In the genomic region with DNA sequence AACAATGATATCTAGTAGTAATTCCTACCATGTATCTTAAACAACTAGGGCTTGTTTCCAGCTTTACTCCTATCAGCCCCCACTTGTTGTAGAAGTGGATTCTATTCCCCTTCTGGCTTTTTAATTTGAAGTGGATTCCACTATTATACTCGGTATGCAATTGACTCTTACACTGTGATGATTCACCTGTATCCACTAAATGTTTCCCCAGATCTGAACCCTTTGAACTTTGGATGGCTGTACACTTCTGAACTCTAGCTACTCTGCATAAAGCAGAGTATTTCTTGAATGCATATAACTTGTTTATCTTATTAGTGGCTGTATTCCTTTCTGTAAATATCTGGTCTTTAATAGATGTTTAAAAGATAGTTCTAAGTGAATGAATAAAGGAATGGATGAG, we compare ENCODE assay signal across 21 cellular contexts.
DNase-seq lines count a peak whose midpoint lies in the region; ATAC-seq, FAIRE-seq and TF ChIP-seq lines count a peak whose summit lies in the region.
"Had no signal": no experiment of that assay in that cellular context is flagged by ENCODE, and none has a peak within 500 bp of the region (broad histone marks: within the 10 kb centered on the region; RNA-seq: fewer than 3 reads in every experiment).

No MANE protein-coding gene starts in this region.

- DNase-seq in DMS53 treated with DMSO at 0.1 percent for 48 hours (lab: John Stamatoyannopoulos, UW; ENCODE audit: unreplicated experiment), result peak; percentile 4
- DNase-seq in bronchial epithelial cell (ENCODE audit: low read depth), result peak; percentile 18
- DNase-seq in right lobe of liver, result no peak
- DNase-seq in GF-D8 (lab: John Stamatoyannopoulos, UW), result no peak
- DNase-seq: AML-193; C1 segment of cervical spinal cord; CD4-positive, alpha-beta memory T cell; Kasumi-1; NCI-H1930; NCI-H2171 treated with DMSO at 0.1 percent for 48 hours; NCI-H510A treated with DMSO at 0.1 percent for 48 hours; NCI-H774; PC-3; Right ventricle myocardium superior; T-cell had no signal

- H3K9me3 ChIP-seq in BLaER1, result no peaks in the 10 kb centered on the region
- H3K9me3 ChIP-seq in right lobe of liver, result no peaks in the 10 kb centered on the region
- H3K9me3 ChIP-seq: A549 had no signal

- H3K4me3 ChIP-seq in BLaER1 (no peak overlapping the region), bronchial epithelial cell (ENCODE audit: low read depth, low read length) (no peak overlapping the region), right lobe of liver (no peak overlapping the region)
- H3K4me3 ChIP-seq: A549, K562 had no signal

- no peak overlapping the region for H3K9ac ChIP-seq in BLaER1

- WGBS in right lobe of liver (ENCODE audit: insufficient coverage, low coverage, low lambda C conversion rate, missing lambda C conversion rate), result 5% methylated on average over 1 of the region's 1 CpG

- H3K4me1 ChIP-seq in BLaER1, result no peaks in the 10 kb centered on the region
- H3K4me1 ChIP-seq in right lobe of liver, result peaks cover 0 to 10% (median 5%) of the 10 kb centered on the region in 4 donors
- H3K4me1 ChIP-seq: A549 had no signal

- H3K27ac ChIP-seq in BLaER1, result no peak overlapping the region
- peak overlapping the region in 1 of 3 donors; percentile 14 for H3K27ac ChIP-seq in right lobe of liver
- H3K27ac ChIP-seq: A549 had no signal

- peak; percentile 76 to 94 (median 82) for ATAC-seq in right lobe of liver
- ATAC-seq in HG03432 (IDR thresholded peaks at IDR 0.05; ENCODE audit: unreplicated experiment), result no peak
- ATAC-seq in HG02571 (IDR thresholded peaks at IDR 0.05; ENCODE audit: unreplicated experiment), result no peak
- ATAC-seq: A549, K562, PC-3, T-cell had no signal

- TF ChIP-seq POLR2A in right lobe of liver (IDR thresholded peaks at IDR 0.05), result no peak

- H4K20me1 ChIP-seq in BLaER1, result no peaks in the 10 kb centered on the region

- TF ChIP-seq CTCF in bronchial epithelial cell (IDR thresholded peaks at IDR 0.05; ENCODE audit: insufficient read depth, low read length, severe bottlenecking), result no peak
- no peak for TF ChIP-seq CTCF in right lobe of liver (IDR thresholded peaks at IDR 0.05)

- H3K27me3 ChIP-seq in BLaER1 (no peaks in the 10 kb centered on the region), bronchial epithelial cell (ENCODE audit: control insufficient read depth, insufficient read depth, low read length) (no peaks in the 10 kb centered on the region), right lobe of liver (no peaks in the 10 kb centered on the region)

- peak overlapping the region; percentile 7; the same call in 1 of the 2 replicates for H3K4me2 ChIP-seq in BLaER1
- H3K4me2 ChIP-seq: A549 had no signal

- no peaks in the 10 kb centered on the region for H3K36me3 ChIP-seq in BLaER1
- H3K36me3 ChIP-seq in bronchial epithelial cell (ENCODE audit: control insufficient read depth, insufficient read depth, low read length), result no peaks in the 10 kb centered on the region
- no peaks in the 10 kb centered on the region for H3K36me3 ChIP-seq in right lobe of liver

- no peak for FAIRE-seq in bronchial epithelial cell (lab: Jason Lieb, UNC)
- FAIRE-seq: A549, H54, K562 had no signal

- intact Hi-C loops in right lobe of liver (cut with DNase I), result no loop called here

Comparison
In these comparisons a context has a peak if more than half of its experiments do, and no peak if none do; other contexts are left out.
1. DNase-seq: peak in DMS53 treated with DMSO at 0.1 percent for 48 hours (single experiment) and bronchial epithelial cell (single experiment); none in right lobe of liver (0 of 3) and GF-D8 (single experiment).
2. ATAC-seq: peak in right lobe of liver (4 of 4); none in HG03432 (single experiment) and HG02571 (single experiment).